In genomic region chr4:53055274-53055673, GRCh38 we compare ENCODE assay signal across 12 cellular contexts.
A peak's percentile ranks its signal among the peaks of the same experiment; 100 is the strongest.
DNase-seq lines count a peak whose midpoint lies in the region; ATAC-seq lines count a peak whose summit lies in the region.
"Had no signal": no experiment of that assay in that cellular context is flagged by ENCODE, and none has a peak within 500 bp of the region (broad histone marks: within the 10 kb centered on the region; RNA-seq: fewer than 3 reads in every experiment).

No MANE protein-coding gene starts in this region.

- H3K4me3 Mint-ChIP-seq in stimulated activated effector memory CD8-positive, alpha-beta T cell treated with anti-CD3 and anti-CD28 coated beads, Interleukin-12 subunit alpha, Interleukin-12 subunit beta, amount 100 ng/mL, for 72 hours, result no peak overlapping the region

- peaks cover 3% of the 10 kb centered on the region for H3K9me3 Mint-ChIP-seq in stimulated activated effector memory CD8-positive, alpha-beta T cell treated with anti-CD3 and anti-CD28 coated beads, Interleukin-12 subunit alpha, Interleukin-12 subunit beta, amount 100 ng/mL, for 72 hours

- H3K27ac Mint-ChIP-seq in stimulated activated effector memory CD8-positive, alpha-beta T cell treated with anti-CD3 and anti-CD28 coated beads, Interleukin-12 subunit alpha, Interleukin-12 subunit beta, amount 100 ng/mL, for 72 hours, result peak overlapping the region; percentile 36

- no peaks in the 10 kb centered on the region for H3K36me3 Mint-ChIP-seq in stimulated activated effector memory CD8-positive, alpha-beta T cell treated with anti-CD3 and anti-CD28 coated beads, Interleukin-12 subunit alpha, Interleukin-12 subunit beta, amount 100 ng/mL, for 72 hours

- DNase-seq in NCI-H1694 (lab: John Stamatoyannopoulos, UW) (peak; percentile 4), NCI-H1694 treated with DMSO at 0.1 percent for 48 hours (lab: John Stamatoyannopoulos, UW) (no peak), NCI-H2029 treated with DMSO at 0.1 percent for 48 hours (lab: John Stamatoyannopoulos, UW) (peak; percentile 27), dermis blood vessel endothelial cell (peak; percentile 5), NAMALWA (ENCODE audit: low spot score) (no peak)
- DNase-seq in stimulated activated effector memory CD8-positive, alpha-beta T cell treated with anti-CD3 and anti-CD28 coated beads, Interleukin-12 subunit alpha, Interleukin-12 subunit beta, amount 100 ng/mL, for 72 hours (ENCODE audit: low spot score in 2 of 2), result no peak
- DNase-seq: activated CD4-positive, alpha-beta T cell treated with anti-CD3 and anti-CD28 coated beads for 4 hours; left colon; MV-4-11 had no signal

- no peaks in the 10 kb centered on the region for H3K4me1 Mint-ChIP-seq in stimulated activated effector memory CD8-positive, alpha-beta T cell treated with anti-CD3 and anti-CD28 coated beads, Interleukin-12 subunit alpha, Interleukin-12 subunit beta, amount 100 ng/mL, for 72 hours

- no peak for ATAC-seq in stimulated activated effector memory CD8-positive, alpha-beta T cell treated with anti-CD3 and anti-CD28 coated beads, Interleukin-12 subunit alpha, Interleukin-12 subunit beta, amount 100 ng/mL, for 72 hours
- ATAC-seq in GM21528 (IDR thresholded peaks at IDR 0.05; ENCODE audit: low FRiP score, unreplicated experiment), result no peak
- no peak for ATAC-seq in HG02798 (IDR thresholded peaks at IDR 0.05; ENCODE audit: poor library complexity, unreplicated experiment)
- ATAC-seq: activated naive CD4-positive, alpha-beta T cell treated with anti-CD3 and anti-CD28 coated beads, Interleukin-2, amount 50 U/mL, for 72 hours; left colon had no signal

Comparison
In these comparisons a context has a peak if more than half of its experiments do, and no peak if none do; other contexts are left out.
1. DNase-seq: peak in NCI-H1694 (single experiment), NCI-H2029 treated with DMSO at 0.1 percent for 48 hours (single experiment) and dermis blood vessel endothelial cell (single experiment); none in NCI-H1694 treated with DMSO at 0.1 percent for 48 hours (single experiment), stimulated activated effector memory CD8-positive, alpha-beta T cell treated with anti-CD3 and anti-CD28 coated beads, Interleukin-12 subunit alpha, Interleukin-12 subunit beta, amount 100 ng/mL, for 72 hours (0 of 2) and NAMALWA (single experiment).